ENCODE assay signal across 10 cellular contexts in genomic region chr3:61928020-61928419, GRCh38.
DNase-seq lines count a peak whose midpoint lies in the region; ATAC-seq and TF ChIP-seq lines count a peak whose summit lies in the region.
"Had no signal": no experiment of that assay in that cellular context is flagged by ENCODE, and none has a peak within 500 bp of the region (broad histone marks: within the 10 kb centered on the region; RNA-seq: fewer than 3 reads in every experiment).

No MANE protein-coding gene starts in this region.

- H3K4me3 Mint-ChIP-seq in nephron progenitor cell, result no peak overlapping the region
- no peak overlapping the region for H3K4me3 Mint-ChIP-seq in stimulated activated memory B cell treated with anti-CD40 and anti-IgM and Interleukin-4, amounts not matched to agents 10 μg/mL and 1 μg/mL and 100 μg/mL, for 72 hours
- H3K4me3 Mint-ChIP-seq: activated T-cell treated with anti-CD3 and anti-CD28 coated beads, Interleukin-2, amount 50 U/mL, for 24 hours; CD14-positive monocyte had no signal

- H3K9me3 Mint-ChIP-seq in nephron progenitor cell, result no peaks in the 10 kb centered on the region
- no peaks in the 10 kb centered on the region for H3K9me3 Mint-ChIP-seq in stimulated activated memory B cell treated with anti-CD40 and anti-IgM and Interleukin-4, amounts not matched to agents 10 μg/mL and 1 μg/mL and 100 μg/mL, for 72 hours

- peak overlapping the region; percentile 60 for H3K4me2 ChIP-seq in GM23248 (ENCODE audit: unreplicated experiment)

- H3K9ac ChIP-seq in GM23248, result peak overlapping the region; percentile 76
- H3K9ac ChIP-seq in subcutaneous abdominal adipose tissue (ENCODE audit: low read length in 5 of 5), result peak overlapping the region in 2 of 5 donors; percentile 49 to 53

- H3K4me1 ChIP-seq in GM23248 (ENCODE audit: insufficient read depth), result peaks cover 24% of the 10 kb centered on the region
- peaks cover 5 to 23% of the 10 kb centered on the region in 2 donors for H3K4me1 ChIP-seq in left lung
- peaks cover 11 to 44% (median 38%) of the 10 kb centered on the region in 5 donors for H3K4me1 ChIP-seq in subcutaneous abdominal adipose tissue (ENCODE audit: control insufficient read depth in 5 of 5, insufficient read depth in 5 of 5, low read length in 5 of 5)

- H3K27ac Mint-ChIP-seq in nephron progenitor cell, result no peak overlapping the region
- no peak overlapping the region for H3K27ac Mint-ChIP-seq in stimulated activated memory B cell treated with anti-CD40 and anti-IgM and Interleukin-4, amounts not matched to agents 10 μg/mL and 1 μg/mL and 100 μg/mL, for 72 hours
- H3K27ac Mint-ChIP-seq: activated T-cell treated with anti-CD3 and anti-CD28 coated beads, Interleukin-2, amount 50 U/mL, for 24 hours; CD14-positive monocyte had no signal

- H3K27me3 Mint-ChIP-seq in nephron progenitor cell (ENCODE audit: low read depth, poor library complexity), result no peaks in the 10 kb centered on the region
- H3K27me3 Mint-ChIP-seq in stimulated activated memory B cell treated with anti-CD40 and anti-IgM and Interleukin-4, amounts not matched to agents 10 μg/mL and 1 μg/mL and 100 μg/mL, for 72 hours, result no peaks in the 10 kb centered on the region

- no peaks in the 10 kb centered on the region; the same call in 1 of the 2 replicates for H3K9me2 ChIP-seq in GM23248 (ENCODE audit: insufficient read depth)

- H3K36me3 ChIP-seq in GM23248 (ENCODE audit: low read depth), result no peaks in the 10 kb centered on the region
- no peaks in the 10 kb centered on the region for H3K36me3 ChIP-seq in left lung
- H3K36me3 ChIP-seq in subcutaneous abdominal adipose tissue (ENCODE audit: control insufficient read depth in 5 of 5, insufficient read depth in 5 of 5, low read length in 5 of 5), result no peaks in the 10 kb centered on the region

- TF ChIP-seq CTCF in left lung (IDR thresholded peaks at IDR 0.05), result no peak
- no peak for TF ChIP-seq CTCF in nephron progenitor cell (IDR thresholded peaks at IDR 0.05)

- in situ Hi-C loops in GM23248 (cut with MboI), result no loop called here

- no peak overlapping the region for H2AFZ ChIP-seq in GM23248

- peaks cover 28% of the 10 kb centered on the region for H3K79me2 ChIP-seq in GM23248 (ENCODE audit: insufficient read depth)

- DNase-seq in GM23248, result peak; percentile 74
- peak; percentile 43 for DNase-seq in cerebellar cortex (ENCODE audit: low spot score)
- no peak for DNase-seq in left lung
- DNase-seq in nephron progenitor cell, result no peak
- DNase-seq in activated CD8-positive, alpha-beta memory T cell treated with anti-CD3 and anti-CD28 coated beads, Interleukin-2, amount 50 U/mL, for 4 hours, result no peak
- DNase-seq: activated T-cell treated with anti-CD3 and anti-CD28 coated beads, Interleukin-2, amount 50 U/mL, for 24 hours had no signal

- no peaks in the 10 kb centered on the region for H4K20me1 ChIP-seq in GM23248 (ENCODE audit: insufficient read depth)

- no peaks in the 10 kb centered on the region for H3K27me3 ChIP-seq in GM23248 (replicated peaks; ENCODE audit: insufficient read depth)
- no peaks in the 10 kb centered on the region for H3K27me3 ChIP-seq in left lung
- H3K27me3 ChIP-seq in subcutaneous abdominal adipose tissue (ENCODE audit: control insufficient read depth in 5 of 5, insufficient read depth in 4 of 5, low read length in 5 of 5), result no peaks in the 10 kb centered on the region

- H3K36me3 Mint-ChIP-seq in nephron progenitor cell (ENCODE audit: low read depth), result peaks cover 8% of the 10 kb centered on the region
- H3K36me3 Mint-ChIP-seq in stimulated activated memory B cell treated with anti-CD40 and anti-IgM and Interleukin-4, amounts not matched to agents 10 μg/mL and 1 μg/mL and 100 μg/mL, for 72 hours, result no peaks in the 10 kb centered on the region
- H3K36me3 Mint-ChIP-seq: CD14-positive monocyte had no signal

- H3K27ac ChIP-seq in GM23248 (peak overlapping the region; percentile 93), left lung (peak overlapping the region in 1 of 2 donors; percentile 62), subcutaneous abdominal adipose tissue (ENCODE audit: low read depth, low read length) (peak overlapping the region; percentile 93)

- H3K4me3 ChIP-seq in GM23248, result no peak overlapping the region
- no peak overlapping the region for H3K4me3 ChIP-seq in left lung
- peak overlapping the region in 3 of 5 donors; percentile 11 to 44 (median 21) for H3K4me3 ChIP-seq in subcutaneous abdominal adipose tissue (ENCODE audit: low read depth in 1 of 5, low read length in 5 of 5)

- 19 to 25% methylated on average over 3 of the region's 3 CpGs for WGBS in GM23248 (ENCODE audit: low coverage in 1 of 2, low lambda C conversion rate in 2 of 2, missing lambda C conversion rate in 2 of 2), 2 experiments

- H3K4me1 Mint-ChIP-seq in nephron progenitor cell, result peaks cover 71% of the 10 kb centered on the region
- H3K4me1 Mint-ChIP-seq in stimulated activated memory B cell treated with anti-CD40 and anti-IgM and Interleukin-4, amounts not matched to agents 10 μg/mL and 1 μg/mL and 100 μg/mL, for 72 hours, result no peaks in the 10 kb centered on the region
- H3K4me1 Mint-ChIP-seq: CD14-positive monocyte had no signal

- H3F3A ChIP-seq in GM23248 (ENCODE audit: insufficient read depth), result peaks cover 28% of the 10 kb centered on the region

- intact Hi-C loops in left lung (cut with DNase I), result no loop called here

- H3K9me3 ChIP-seq in GM23248 (ENCODE audit: low read depth) (no peaks in the 10 kb centered on the region), left lung (no peaks in the 10 kb centered on the region), subcutaneous abdominal adipose tissue (ENCODE audit: control insufficient read depth in 5 of 5, low read length in 5 of 5) (no peaks in the 10 kb centered on the region)

- ATAC-seq in left lung (peak; percentile 42), GM21723 (IDR thresholded peaks at IDR 0.05; ENCODE audit: unreplicated experiment) (no peak)
- no peak for ATAC-seq in stimulated activated memory B cell treated with anti-CD40 and anti-IgM and Interleukin-4, amounts not matched to agents 10 μg/mL and 1 μg/mL and 100 μg/mL, for 72 hours

Comparison
In these comparisons a context has a peak if more than half of its experiments do, and no peak if none do; other contexts are left out.
1. DNase-seq: peak in GM23248 (single experiment) and cerebellar cortex (single experiment); none in left lung (0 of 2), nephron progenitor cell (single experiment) and activated CD8-positive, alpha-beta memory T cell treated with anti-CD3 and anti-CD28 coated beads, Interleukin-2, amount 50 U/mL, for 4 hours (single experiment).
2. H3K4me3 ChIP-seq: peak in subcutaneous abdominal adipose tissue (3 of 5); none in GM23248 (single experiment) and left lung (0 of 2).